ENCODE assay signal across 1 cellular context in the genomic region with DNA sequence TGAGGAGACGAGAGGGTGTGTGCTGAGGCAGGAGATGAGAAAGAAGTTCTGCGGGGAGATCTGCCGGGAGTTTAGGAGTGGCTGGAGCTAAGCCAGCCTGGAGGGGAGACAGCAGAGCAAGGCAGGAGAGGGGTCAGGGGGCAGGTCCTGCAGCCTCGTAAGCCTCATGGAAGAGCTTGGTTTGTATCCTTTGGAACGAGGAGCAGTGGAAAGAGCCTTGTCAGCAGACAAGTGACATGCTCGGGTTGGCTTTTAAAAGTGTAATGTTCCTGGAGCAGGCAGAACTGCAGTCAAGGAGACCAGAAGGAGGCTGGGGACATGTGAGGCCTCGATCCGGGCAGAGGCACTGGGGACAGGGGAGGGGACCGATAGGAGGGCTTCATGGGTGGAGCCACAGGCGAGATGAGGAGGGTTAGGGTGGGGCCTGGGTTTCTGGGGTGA.
TF ChIP-seq lines count a peak whose summit lies in the region.

No MANE protein-coding gene starts in this region.

TF ChIP-seq in H1, 55 proteins besides CTCF, POLR2A, EP300 and RAD21:
- TF ChIP-seq JUN (IDR thresholded peaks at IDR 0.05; ENCODE audit: low read depth, low read length) (no peak), BACH1 (IDR thresholded peaks at IDR 0.05; ENCODE audit: low read length) (no peak), TCF12 (IDR thresholded peaks at IDR 0.05; ENCODE audit: low read depth, low read length) (no peak), SAP30 (IDR thresholded peaks at IDR 0.05; ENCODE audit: insufficient read depth, insufficient replicate concordance, low read length) (no peak), TEAD4 (IDR thresholded peaks at IDR 0.05; ENCODE audit: low read depth, low read length) (no peak), CBX5 (IDR thresholded peaks at IDR 0.05; ENCODE audit: low read depth, low read length) (no peak), RFX5 (IDR thresholded peaks at IDR 0.05; ENCODE audit: borderline replicate concordance, low read depth, low read length) (no peak), PHF8 (conservative IDR thresholded peaks at IDR 0.05; ENCODE audit: low read depth, low read length) (no peak), RNF2 (IDR thresholded peaks at IDR 0.05; ENCODE audit: borderline replicate concordance, low read depth, low read length, missing control alignments, poor library complexity, severe bottlenecking) (no peak), SIN3A (conservative IDR thresholded peaks at IDR 0.05 in 1 of 2, IDR thresholded peaks at IDR 0.05 in 1 of 2; ENCODE audit: low read depth in 1 of 2, low read length in 2 of 2) (no peak), RXRA (IDR thresholded peaks at IDR 0.05; ENCODE audit: insufficient read depth, low read depth, low read length) (no peak), HDAC6 (IDR thresholded peaks at IDR 0.05; ENCODE audit: low read depth, low read length) (no peak), BRCA1 (IDR thresholded peaks at IDR 0.05; ENCODE audit: low read depth, low read length) (no peak), CTBP2 (IDR thresholded peaks at IDR 0.05; ENCODE audit: borderline replicate concordance, insufficient read depth, insufficient read length, low read length) (no peak), SUZ12 (IDR thresholded peaks at IDR 0.05; ENCODE audit: low read length) (no peak), BCL11A (IDR thresholded peaks at IDR 0.05; ENCODE audit: low read depth in 2 of 2, low read length in 2 of 2) (no peak), SP4 (IDR thresholded peaks at IDR 0.05; ENCODE audit: low read length) (no peak), EZH2 (IDR thresholded peaks at IDR 0.05; ENCODE audit: low read depth, low read length, severe bottlenecking) (no peak)
- TF ChIP-seq, protein P1, sequence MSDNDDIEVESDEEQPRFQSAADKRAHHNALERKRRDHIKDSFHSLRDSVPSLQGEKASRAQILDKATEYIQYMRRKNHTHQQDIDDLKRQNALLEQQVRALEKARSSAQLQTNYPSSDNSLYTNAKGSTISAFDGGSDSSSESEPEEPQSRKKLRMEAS (IDR thresholded peaks at IDR 0.05) = no peak
- TF ChIP-seq, protein P2, sequence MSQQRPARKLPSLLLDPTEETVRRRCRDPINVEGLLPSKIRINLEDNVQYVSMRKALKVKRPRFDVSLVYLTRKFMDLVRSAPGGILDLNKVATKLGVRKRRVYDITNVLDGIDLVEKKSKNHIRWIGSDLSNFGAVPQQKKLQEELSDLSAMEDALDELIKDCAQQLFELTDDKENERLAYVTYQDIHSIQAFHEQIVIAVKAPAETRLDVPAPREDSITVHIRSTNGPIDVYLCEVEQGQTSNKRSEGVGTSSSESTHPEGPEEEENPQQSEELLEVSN (IDR thresholded peaks at IDR 0.05) = no peak
